In the genomic region with DNA sequence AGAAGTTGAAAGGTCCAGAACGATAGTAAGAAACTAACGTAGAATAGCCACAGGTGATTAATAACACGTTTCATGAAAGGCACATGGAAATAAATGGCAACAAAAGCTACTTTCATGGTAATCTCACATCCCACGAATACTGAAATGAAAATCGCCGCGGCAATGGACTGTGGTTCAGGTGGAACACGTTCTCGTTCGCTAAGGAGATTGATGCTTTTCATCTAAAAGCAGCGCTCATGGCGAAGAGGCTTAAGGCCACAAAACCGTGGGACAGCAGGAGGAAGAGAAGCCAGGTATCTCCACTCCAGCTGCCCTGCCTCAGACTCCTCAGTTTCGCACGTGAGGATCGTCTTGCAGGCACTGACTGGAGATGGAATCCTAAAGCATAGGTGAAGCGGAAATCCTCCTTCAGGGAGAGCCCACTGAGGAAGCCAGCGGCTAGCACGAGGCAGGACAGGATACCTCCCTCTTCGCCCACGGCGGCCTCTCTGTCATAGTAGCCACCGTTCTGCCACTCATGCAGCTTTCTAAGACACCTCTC, we compare ENCODE assay signal across 7 cellular contexts. TPM values are rescaled to one million over a fixed set of nuclear protein-coding genes. Genes with fewer than 3 reads are reported as not detected.
DNase-seq lines count a peak whose midpoint lies in the region; ATAC-seq and TF ChIP-seq lines count a peak whose summit lies in the region.

No MANE protein-coding gene starts in this region.

- no peak for TF ChIP-seq POLR2A in NB4 (IDR thresholded peaks at IDR 0.05; ENCODE audit: extremely low read depth, insufficient read length)

- H3K4me1 Mint-ChIP-seq in activated naive CD8-positive, alpha-beta T cell treated with anti-CD3 and anti-CD28 coated beads, Interleukin-2, amount 10 ng/mL, durations not matched to agents 7 days and 5 days: peaks cover 22% of the 10 kb centered on the region

- peak overlapping the region; percentile 94 for H3K27ac Mint-ChIP-seq in activated naive CD8-positive, alpha-beta T cell treated with anti-CD3 and anti-CD28 coated beads, Interleukin-2, amount 10 ng/mL, durations not matched to agents 7 days and 5 days

- H3K4me1 ChIP-seq in GM23248 (ENCODE audit: insufficient read depth) (no peaks in the 10 kb centered on the region), iPS-15b (ENCODE audit: control insufficient read depth, insufficient read depth, low read length) (no peaks in the 10 kb centered on the region)

- H3K9me3 ChIP-seq in GM23248 (ENCODE audit: low read depth) (no peaks in the 10 kb centered on the region), iPS-15b (ENCODE audit: control insufficient read depth, insufficient read depth, low read length) (no peaks in the 10 kb centered on the region)

- peak overlapping the region; percentile 99 for H2AFZ ChIP-seq in GM23248

- in situ Hi-C loops in GM23248 (cut with MboI): loop anchor here (10.0 kb wide), 1 partner anchor 628 kb away; no protein-coding TSS in a partner anchor

- peaks cover 12% of the 10 kb centered on the region for H3K27me3 Mint-ChIP-seq in activated naive CD8-positive, alpha-beta T cell treated with anti-CD3 and anti-CD28 coated beads, Interleukin-2, amount 10 ng/mL, durations not matched to agents 7 days and 5 days

- H3K4me3 ChIP-seq in GM23248 (peak overlapping the region; percentile 93), NB4 (ENCODE audit: low read depth, low read length) (peak overlapping the region; percentile 86), iPS-15b (ENCODE audit: low read depth, low read length) (peak overlapping the region; percentile 85)

- DNase-seq in GM23248 (no peak), NB4 (ENCODE audit: low read depth) (no peak)
- no peak for DNase-seq in activated naive CD8-positive, alpha-beta T cell treated with anti-CD3 and anti-CD28 coated beads, Interleukin-2, amount 10 ng/mL, durations not matched to agents 7 days and 5 days
- DNase-seq in stimulated activated naive CD8-positive, alpha-beta T cell treated with anti-CD3 and anti-CD28 coated beads, Interleukin-15, Interleukin-2, amounts not matched to agents 100 U/mL and 50 U/mL, for 24 hours: no peak
- DNase-seq in stimulated activated CD4-positive, alpha-beta T cell treated with anti-CD3 and anti-CD28 coated beads, Interleukin-2, amount 100 ng/mL, for 24 hours: no peak

- ATAC-seq in GM18499 (IDR thresholded peaks at IDR 0.05; ENCODE audit: insufficient read depth, unreplicated experiment): peak; percentile 19
- peak; percentile 30 for ATAC-seq in activated naive CD8-positive, alpha-beta T cell treated with anti-CD3 and anti-CD28 coated beads, Interleukin-2, amount 10 ng/mL, durations not matched to agents 7 days and 5 days (ENCODE audit: low read depth)
- peak; percentile 24 for ATAC-seq in stimulated activated naive CD8-positive, alpha-beta T cell treated with anti-CD3 and anti-CD28 coated beads, Interleukin-15, Interleukin-2, amounts not matched to agents 100 U/mL and 50 U/mL, for 24 hours

- H4K20me1 ChIP-seq in GM23248 (ENCODE audit: insufficient read depth): no peaks in the 10 kb centered on the region

- no peaks in the 10 kb centered on the region for H3K27me3 ChIP-seq in GM23248 (replicated peaks; ENCODE audit: insufficient read depth)
- peaks cover 13% of the 10 kb centered on the region for H3K27me3 ChIP-seq in iPS-15b (ENCODE audit: control insufficient read depth, insufficient read depth, low read length)

- peak overlapping the region; percentile 60 for H3K27ac ChIP-seq in GM23248

- H3K9me2 ChIP-seq in GM23248 (ENCODE audit: insufficient read depth): no peaks in the 10 kb centered on the region

- peak overlapping the region; percentile 98 for H3K4me3 Mint-ChIP-seq in activated naive CD8-positive, alpha-beta T cell treated with anti-CD3 and anti-CD28 coated beads, Interleukin-2, amount 10 ng/mL, durations not matched to agents 7 days and 5 days

- 3% methylated on average over 23 of the region's 23 CpGs for WGBS in GM23248 (ENCODE audit: low coverage in 1 of 2, low lambda C conversion rate in 2 of 2, missing lambda C conversion rate in 2 of 2), 2 experiments

- peak overlapping the region; percentile 99 for H3K4me2 ChIP-seq in GM23248 (ENCODE audit: unreplicated experiment)

- POLR2A ChIA-PET in activated naive CD8-positive, alpha-beta T cell treated with anti-CD3 and anti-CD28 coated beads, Interleukin-2, amount 10 ng/mL, durations not matched to agents 7 days and 5 days (lab: Charles Lee): interaction anchor here (1.1 to 2.6 kb wide), 2 partner anchors 8 to 10 kb away, joined by 10 to 16 read pairs; no protein-coding TSS in a partner anchor

- H3F3A ChIP-seq in GM23248 (ENCODE audit: insufficient read depth): peaks cover 6% of the 10 kb centered on the region

- peaks cover 2% of the 10 kb centered on the region for H3K36me3 Mint-ChIP-seq in activated naive CD8-positive, alpha-beta T cell treated with anti-CD3 and anti-CD28 coated beads, Interleukin-2, amount 10 ng/mL, durations not matched to agents 7 days and 5 days

- H3K9me3 Mint-ChIP-seq in activated naive CD8-positive, alpha-beta T cell treated with anti-CD3 and anti-CD28 coated beads, Interleukin-2, amount 10 ng/mL, durations not matched to agents 7 days and 5 days: no peaks in the 10 kb centered on the region

- TF ChIP-seq CTCF in NB4 (IDR thresholded peaks at IDR 0.05; ENCODE audit: low read depth, low read length): no peak

- no peaks in the 10 kb centered on the region for H3K36me3 ChIP-seq in GM23248 (ENCODE audit: low read depth)
- no peaks in the 10 kb centered on the region for H3K36me3 ChIP-seq in iPS-15b (ENCODE audit: control insufficient read depth, insufficient read depth, low read length)

- H3K9ac ChIP-seq in GM23248 (peak overlapping the region; percentile 82), iPS-15b (ENCODE audit: low read depth, low read length) (peak overlapping the region; percentile 76)

- H3K79me2 ChIP-seq in GM23248 (ENCODE audit: insufficient read depth): peaks cover 31% of the 10 kb centered on the region

RNA-seq across cellular contexts. Expression of gene GPHN, which starts 0.7 kb away (rescaled TPM):
- total RNA-seq in GM23248 (2014; rRNA removed; shearing (Covaris generic)): 7.0 and 7.6 TPM in 2 replicates
- polyA plus RNA-seq in GM23248 (2016; fragmentation: Nextera tagmentation; extraction: Ambion mirVana): 8.5 and 9.3 TPM in 2 replicates
- total RNA-seq in activated naive CD8-positive, alpha-beta T cell treated with anti-CD3 and anti-CD28 coated beads, Interleukin-2, amount 10 ng/mL, durations not matched to agents 7 days and 5 days: 10 to 100 TPM; 16.0 to 17.6 TPM

RNA-seq across cellular contexts. Expression of gene CCDC196, which starts 21.1 kb away (rescaled TPM):
- not detected in 2 replicates for total RNA-seq in GM23248 (2014; rRNA removed; shearing (Covaris generic))
- polyA plus RNA-seq in GM23248 (2016; fragmentation: Nextera tagmentation; extraction: Ambion mirVana): not detected in 2 replicates
- not detected for total RNA-seq in activated naive CD8-positive, alpha-beta T cell treated with anti-CD3 and anti-CD28 coated beads, Interleukin-2, amount 10 ng/mL, durations not matched to agents 7 days and 5 days
